8 cellular contexts compared by ENCODE assay signal in genomic region chr15:49046113-49046883, GRCh38. TPM values are rescaled to one million over a fixed set of nuclear protein-coding genes. Genes with fewer than 3 reads are reported as not detected.
DNase-seq lines count a peak whose midpoint lies in the region; ATAC-seq and TF ChIP-seq lines count a peak whose summit lies in the region.

SECISBP2L (minus strand) TSS chr15:49046446; CDS start chr15:49046299, 147 bp downstream.

- H3K27me3 Mint-ChIP-seq in chondrocyte (ENCODE audit: low read depth): no peaks in the 10 kb centered on the region

- H3K4me1 Mint-ChIP-seq in chondrocyte (ENCODE audit: low read depth): peaks cover 31% of the 10 kb centered on the region

- H3K36me3 Mint-ChIP-seq in chondrocyte (ENCODE audit: low read depth): no peaks in the 10 kb centered on the region

- no peaks in the 10 kb centered on the region for H3K27me3 ChIP-seq in kidney epithelial cell (ENCODE audit: control insufficient read depth, insufficient read depth, low read length)

- peak; percentile 48 for TF ChIP-seq CTCF in chondrocyte (IDR thresholded peaks at IDR 0.05)
- TF ChIP-seq CTCF in kidney epithelial cell (IDR thresholded peaks at IDR 0.05; ENCODE audit: insufficient read depth, low read length, poor library complexity, severe bottlenecking): peak; percentile 55

- DNase-seq in Ammon's horn (ENCODE audit: low spot score): peak; percentile 94
- DNase-seq in NCI-H446 (lab: John Stamatoyannopoulos, UW): peak; percentile 77 to 86
- peak; percentile 81 for DNase-seq in activated CD4-positive, alpha-beta T cell treated with anti-CD3 and anti-CD28 coated beads for 1 hour
- peak; percentile 98 for DNase-seq in chondrocyte (ENCODE audit: low spot score)
- DNase-seq in kidney epithelial cell (ENCODE audit: low read depth): peak; percentile 73
- peak; percentile 84 to 87 for DNase-seq in stimulated activated CD4-positive, alpha-beta T cell treated with anti-CD3 and anti-CD28 coated beads, Interleukin-15, amount 100 ng/mL, for 48 hours (ENCODE audit: low read depth in 2 of 2)

- H3K36me3 ChIP-seq in kidney epithelial cell (ENCODE audit: control insufficient read depth, insufficient read depth, low read length): no peaks in the 10 kb centered on the region

- H3K4me3 Mint-ChIP-seq in chondrocyte (ENCODE audit: unreplicated experiment): peak within 1 kb of the TSS; percentile 95

- no peaks in the 10 kb centered on the region for H3K9me3 Mint-ChIP-seq in chondrocyte (ENCODE audit: low read depth)

- ATAC-seq in GM19035 (IDR thresholded peaks at IDR 0.05; ENCODE audit: unreplicated experiment): peak; percentile 96
- peak; percentile 96 for ATAC-seq in HG03354 (IDR thresholded peaks at IDR 0.05; ENCODE audit: poor library complexity, severe bottlenecking, unreplicated experiment)

- peak within 1 kb of the TSS; percentile 87 for H3K4me3 ChIP-seq in kidney epithelial cell (ENCODE audit: low read depth, low read length)

- peak within 1 kb of the TSS; percentile 96 for H3K27ac Mint-ChIP-seq in chondrocyte (ENCODE audit: unreplicated experiment)

RNA-seq across cellular contexts. Expression of gene SECISBP2L, which starts in this region (rescaled TPM):
- total RNA-seq in chondrocyte (54.3 to 78.5 TPM (median 55.3 TPM) in 3 replicates), kidney epithelial cell (20.0 and 22.4 TPM in 2 replicates)

Comparison
In these comparisons a context has a peak if more than half of its experiments do, and no peak if none do; other contexts are left out.
1. Peak in every context shown above with its lines: DNase-seq, ATAC-seq and H3K4me3 ChIP-seq.